9 cellular contexts compared by ENCODE assay signal in genomic region chr1:180981596-180982387, GRCh38. TPM values are rescaled to one million over a fixed set of nuclear protein-coding genes. Genes with fewer than 3 reads are reported as not detected.
DNase-seq lines count a peak whose midpoint lies in the region; ATAC-seq, FAIRE-seq and TF ChIP-seq lines count a peak whose summit lies in the region.
"Had no signal": no experiment of that assay in that cellular context is flagged by ENCODE, and none has a peak within 500 bp of the region (broad histone marks: within the 10 kb centered on the region; RNA-seq: fewer than 3 reads in every experiment).

No MANE protein-coding gene starts in this region.

- peak in 32 of 34 experiments; percentile 5 to 69 (median 20) for DNase-seq in T-cell
- DNase-seq in esophagus muscularis mucosa (ENCODE audit: extremely low spot score), result peak; percentile 87
- peak; percentile 56 to 69 for DNase-seq in thyroid gland
- no peak for DNase-seq in left ventricle myocardium inferior
- no peak for DNase-seq in frontal cortex (ENCODE audit: low spot score in 2 of 2)
- no peak for DNase-seq in DMS 273 (lab: John Stamatoyannopoulos, UW; ENCODE audit: unreplicated experiment)

- H3K36me3 ChIP-seq in esophagus muscularis mucosa (peaks cover 13 to 69% (median 45%) of the 10 kb centered on the region in 4 donors), thyroid gland (peaks cover 5 to 13% of the 10 kb centered on the region in 2 donors), left ventricle myocardium inferior (peaks cover 73% of the 10 kb centered on the region)

- 75% methylated on average over 11 of the region's 11 CpGs for WGBS in esophagus muscularis mucosa
- 35 to 40% methylated on average over 11 of the region's 11 CpGs for WGBS in thyroid gland, 2 donors

- H3K9me3 Mint-ChIP-seq in T-cell, result no peaks in the 10 kb centered on the region

- H3K27me3 ChIP-seq in esophagus muscularis mucosa (no peaks in the 10 kb centered on the region), thyroid gland (no peaks in the 10 kb centered on the region), left ventricle myocardium inferior (ENCODE audit: low read depth) (no peaks in the 10 kb centered on the region)

- no peak for FAIRE-seq in frontal cortex (lab: Jason Lieb, UNC)

- no peak overlapping the region for H3K27ac ChIP-seq in esophagus muscularis mucosa (replicated peaks in 1 of 4)
- H3K27ac ChIP-seq in thyroid gland, result peak overlapping the region; percentile 7 to 44 (median 29)
- no peak overlapping the region for H3K27ac ChIP-seq in left ventricle myocardium inferior (replicated peaks)
- H3K27ac ChIP-seq: epithelial cell of prostate had no signal

- no peak for TF ChIP-seq POLR2A in esophagus muscularis mucosa (IDR thresholded peaks at IDR 0.05; ENCODE audit: low read depth)
- no peak for TF ChIP-seq POLR2A in thyroid gland (IDR thresholded peaks at IDR 0.05)

- no peak for TF ChIP-seq EP300 in esophagus muscularis mucosa (IDR thresholded peaks at IDR 0.05)

- H3K9me3 ChIP-seq in esophagus muscularis mucosa (no peaks in the 10 kb centered on the region), thyroid gland (no peaks in the 10 kb centered on the region), left ventricle myocardium inferior (replicated peaks) (no peaks in the 10 kb centered on the region)

- intact Hi-C loops in esophagus muscularis mucosa (cut with DNase I) (no loop called here), thyroid gland (cut with DNase I) (no loop called here), left ventricle myocardium inferior (cut with micrococcal nuclease) (no loop called here)

- H3K4me1 ChIP-seq in esophagus muscularis mucosa (peaks cover 0 to 21% (median 14%) of the 10 kb centered on the region in 4 donors), thyroid gland (peaks cover 10 to 11% of the 10 kb centered on the region in 2 donors), left ventricle myocardium inferior (no peaks in the 10 kb centered on the region)

- CTCF ChIA-PET in T-cell (lab: Charles Lee), result interaction anchor here in 1 of 2 donors (0.6 to 1.4 kb wide), 2 partner anchors 19 to 100 kb away, joined by 3 to 4 read pairs; no protein-coding TSS in a partner anchor

- H3K27ac Mint-ChIP-seq in T-cell, result peak overlapping the region; percentile 71 to 84

- peaks cover 23 to 29% (median 28%) of the 10 kb centered on the region in 3 donors for H3K4me1 Mint-ChIP-seq in T-cell

- H3K4me3 ChIP-seq in esophagus muscularis mucosa (no peak overlapping the region), thyroid gland (replicated peaks in 1 of 3) (no peak overlapping the region), left ventricle myocardium inferior (no peak overlapping the region)

- ATAC-seq in GM18499 (IDR thresholded peaks at IDR 0.05; ENCODE audit: insufficient read depth, unreplicated experiment) (peak; percentile 45), HG02642 (IDR thresholded peaks at IDR 0.05; ENCODE audit: poor library complexity, unreplicated experiment) (peak; percentile 88), T-cell (replicated peaks in 1 of 4) (peak; percentile 54 to 100 (median 86))

- POLR2A ChIA-PET in T-cell (lab: Charles Lee), result no interaction called here

- TF ChIP-seq CTCF in esophagus muscularis mucosa (IDR thresholded peaks at IDR 0.05) (no peak), thyroid gland (IDR thresholded peaks at IDR 0.05) (peak in 1 of 6 experiments; percentile 11), left ventricle myocardium inferior (IDR thresholded peaks at IDR 0.05; ENCODE audit: borderline replicate concordance) (no peak)

- H3K27me3 Mint-ChIP-seq in T-cell, result no peaks in the 10 kb centered on the region

- peak overlapping the region in 1 of 3 donors; percentile 1 for H3K4me3 Mint-ChIP-seq in T-cell

- peaks cover 56% of the 10 kb centered on the region for H3K36me3 Mint-ChIP-seq in T-cell

RNA-seq across cellular contexts. Expression of gene STX6, which starts 40.9 kb away (rescaled TPM):
- total RNA-seq in T-cell (10 to 100 TPM; 12.6 to 18.9 (median 17.2) TPM), esophagus muscularis mucosa (10 to 100 TPM; 19.4 to 38.0 (median 23.2) TPM), thyroid gland (10 to 100 TPM; 26.9 to 47.7 (median 37.8) TPM), left ventricle myocardium inferior (7.2 TPM), frontal cortex (81.9 TPM)

RNA-seq across cellular contexts. Expression of gene MR1, which starts 52.0 kb away (rescaled TPM):
- total RNA-seq in T-cell (10 to 100 TPM; 18.3 to 30.7 (median 22.7) TPM), esophagus muscularis mucosa (10 to 100 TPM; 10.8 to 23.5 (median 15.4) TPM), thyroid gland (10 to 100 TPM; 21.9 to 32.2 (median 25.2) TPM), left ventricle myocardium inferior (4.8 TPM), frontal cortex (0.41 TPM)

Comparison
In these comparisons a context has a peak if more than half of its experiments do, and no peak if none do; other contexts are left out.
1. DNase-seq: peak in T-cell (32 of 34), esophagus muscularis mucosa (single experiment) and thyroid gland (2 of 2); none in left ventricle myocardium inferior (single experiment), frontal cortex (0 of 2) and DMS 273 (single experiment).
2. H3K27ac ChIP-seq: peak in thyroid gland (3 of 3); none in esophagus muscularis mucosa (0 of 4) and left ventricle myocardium inferior (single experiment).
3. Peak in every context shown above with its lines, with median percentiles within 50 percentile points of each other: ATAC-seq.